15 cellular contexts compared by ENCODE assay signal in the genomic region with DNA sequence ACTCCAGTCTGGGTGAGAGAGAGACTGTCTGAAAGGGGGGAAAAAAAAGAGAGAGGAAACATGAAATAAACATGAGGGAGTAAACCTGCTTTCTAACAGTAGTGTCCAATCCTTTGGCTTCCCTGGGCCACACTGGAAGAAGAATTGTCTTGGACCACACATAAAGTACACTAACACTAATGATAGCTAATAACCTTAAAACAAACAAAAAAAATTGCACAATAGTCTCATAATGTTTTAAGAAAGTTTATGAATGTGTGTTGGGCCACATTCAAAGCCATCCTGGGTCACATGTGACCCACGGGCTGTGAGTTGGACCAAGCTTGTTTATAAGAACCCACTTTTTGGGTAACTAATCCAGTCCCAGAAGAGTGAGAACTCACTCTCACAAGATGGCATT. TPM values are rescaled to one million over a fixed set of nuclear protein-coding genes. Genes with fewer than 3 reads are reported as not detected.
DNase-seq lines count a peak whose midpoint lies in the region; ATAC-seq and TF ChIP-seq lines count a peak whose summit lies in the region.
"Had no signal": no experiment of that assay in that cellular context is flagged by ENCODE, and none has a peak within 500 bp of the region (broad histone marks: within the 10 kb centered on the region; RNA-seq: fewer than 3 reads in every experiment).

No MANE protein-coding gene starts in this region.

- no peak overlapping the region for H2AFZ ChIP-seq in SU-DHL-6 (ENCODE audit: low read depth, low read length, severe bottlenecking)

- H3F3A ChIP-seq in SU-DHL-6 (ENCODE audit: insufficient read depth): no peaks in the 10 kb centered on the region

- H3K27me3 Mint-ChIP-seq in natural killer cell (ENCODE audit: low read depth in 2 of 2) (no peaks in the 10 kb centered on the region), immature natural killer cell (ENCODE audit: low read depth in 3 of 3) (no peaks in the 10 kb centered on the region)
- no peaks in the 10 kb centered on the region for H3K27me3 Mint-ChIP-seq in natural killer cell treated with Interleukin-12 subunit alpha and Interleukin-12 subunit beta and Interleukin-15 and Interleukin-18, amount 100 ng/mL, for 72 hours

- H3K4me1 ChIP-seq in aorta (ENCODE audit: control insufficient read depth in 1 of 2, insufficient read depth in 2 of 2, low read length in 2 of 2): peaks cover 4 to 5% of the 10 kb centered on the region in 2 donors
- H3K4me1 ChIP-seq: colonic mucosa had no signal

- H3K4me2 ChIP-seq in SU-DHL-6 (ENCODE audit: low read depth, low read length, poor library complexity, severe bottlenecking): peak overlapping the region; percentile 31

- H3K36me3 ChIP-seq in SU-DHL-6 (ENCODE audit: low read length) (no peaks in the 10 kb centered on the region), aorta (ENCODE audit: control insufficient read depth in 1 of 2, insufficient read depth in 2 of 2, low read length in 1 of 2) (no peaks in the 10 kb centered on the region)
- H3K36me3 ChIP-seq: colonic mucosa, MG63 had no signal

- H3K36me3 Mint-ChIP-seq in natural killer cell: no peaks in the 10 kb centered on the region
- H3K36me3 Mint-ChIP-seq in natural killer cell treated with Interleukin-12 subunit alpha and Interleukin-12 subunit beta and Interleukin-15 and Interleukin-18, amount 100 ng/mL, for 72 hours: no peaks in the 10 kb centered on the region
- H3K36me3 Mint-ChIP-seq in immature natural killer cell: no peaks in the 10 kb centered on the region

- H3K9me2 ChIP-seq in SU-DHL-6 (replicated peaks; ENCODE audit: insufficient read depth, low read length): no peaks in the 10 kb centered on the region

- DNase-seq in natural killer cell (no peak), immature natural killer cell (no peak), aorta (no peak), SW480 (ENCODE audit: low spot score) (no peak), NCI-H2227 (lab: John Stamatoyannopoulos, UW; ENCODE audit: unreplicated experiment) (no peak), NOMO-1 treated with dmso at 0.1 percent for 144 hours (lab: John Stamatoyannopoulos, UW; ENCODE audit: unreplicated experiment) (no peak)
- DNase-seq in natural killer cell treated with Interleukin-12 subunit alpha and Interleukin-12 subunit beta and Interleukin-15 and Interleukin-18, amount 100 ng/mL, for 72 hours (ENCODE audit: low spot score): no peak
- DNase-seq: colonic mucosa, DMS 273 treated with DMSO at 0.1 percent for 48 hours, HCEC 1CT, MG63, NCI-H1694 treated with DMSO at 0.1 percent for 48 hours, SIG-M5 had no signal

- no peak overlapping the region for H3K9ac ChIP-seq in SU-DHL-6 (ENCODE audit: low read length)

- no peaks in the 10 kb centered on the region for H3K27me3 ChIP-seq in SU-DHL-6 (ENCODE audit: low read length)
- no peaks in the 10 kb centered on the region for H3K27me3 ChIP-seq in aorta (ENCODE audit: control insufficient read depth in 1 of 2, insufficient read depth in 2 of 2, low read length in 1 of 2)
- H3K27me3 ChIP-seq: colonic mucosa, MG63 had no signal

- 0 out of 2 replicates have a peak overlapping the region, but pooled peaks have one; percentile 24 for H3K27ac ChIP-seq in SU-DHL-6 (ENCODE audit: low read depth, low read length)
- H3K27ac ChIP-seq in aorta (ENCODE audit: low read depth in 1 of 2, low read length in 2 of 2): peak overlapping the region in 1 of 2 donors; percentile 28
- H3K27ac ChIP-seq: colonic mucosa had no signal

- H3K4me3 Mint-ChIP-seq in natural killer cell (no peak overlapping the region), immature natural killer cell (peak overlapping the region in 1 of 5 donors; percentile 11)
- H3K4me3 Mint-ChIP-seq in natural killer cell treated with Interleukin-12 subunit alpha and Interleukin-12 subunit beta and Interleukin-15 and Interleukin-18, amount 100 ng/mL, for 72 hours: no peak overlapping the region

- H3K79me2 ChIP-seq in SU-DHL-6 (ENCODE audit: insufficient read depth, low read length): peaks cover 99% of the 10 kb centered on the region

- intact Hi-C loops in natural killer cell (cut with micrococcal nuclease): no loop called here
- intact Hi-C loops in aorta (cut with DNase I): no loop called here

- ATAC-seq in natural killer cell (no peak), aorta (ENCODE audit: low FRiP score) (peak; percentile 29)
- no peak for ATAC-seq in natural killer cell treated with Interleukin-12 subunit alpha and Interleukin-12 subunit beta and Interleukin-15 and Interleukin-18, amount 100 ng/mL, for 72 hours

- H3K4me3 ChIP-seq in SU-DHL-6 (ENCODE audit: insufficient read depth, low read length, poor library complexity, severe bottlenecking) (no peak overlapping the region), aorta (ENCODE audit: low read length in 2 of 2) (no peak overlapping the region)
- H3K4me3 ChIP-seq: colonic mucosa, lung, MG63 had no signal

- H3K27ac Mint-ChIP-seq in natural killer cell (peak overlapping the region; percentile 85 to 86), immature natural killer cell (peak overlapping the region in 4 of 6 donors; percentile 49 to 70 (median 58))
- no peak overlapping the region for H3K27ac Mint-ChIP-seq in natural killer cell treated with Interleukin-12 subunit alpha and Interleukin-12 subunit beta and Interleukin-15 and Interleukin-18, amount 100 ng/mL, for 72 hours

- H4K20me1 ChIP-seq in SU-DHL-6 (ENCODE audit: low read depth, low read length): no peaks in the 10 kb centered on the region

- H3K9me3 ChIP-seq in SU-DHL-6 (ENCODE audit: insufficient read depth, low read length) (no peaks in the 10 kb centered on the region), aorta (ENCODE audit: control insufficient read depth, low read length) (no peaks in the 10 kb centered on the region)
- H3K9me3 ChIP-seq: colonic mucosa, MG63 had no signal

- WGBS in aorta, 2 donors: 38 to 48% methylated on average over 1 of the region's 1 CpG

- H3K9me3 Mint-ChIP-seq in natural killer cell (no peaks in the 10 kb centered on the region), immature natural killer cell (no peaks in the 10 kb centered on the region)
- H3K9me3 Mint-ChIP-seq in natural killer cell treated with Interleukin-12 subunit alpha and Interleukin-12 subunit beta and Interleukin-15 and Interleukin-18, amount 100 ng/mL, for 72 hours: no peaks in the 10 kb centered on the region

- no peak for TF ChIP-seq CTCF in natural killer cell (IDR thresholded peaks at IDR 0.05)
- no peak for TF ChIP-seq CTCF in SU-DHL-6 (IDR thresholded peaks at IDR 0.05; ENCODE audit: insufficient read depth, low read length, poor library complexity, severe bottlenecking)

- H3K4me1 Mint-ChIP-seq in natural killer cell (peaks cover 35 to 41% of the 10 kb centered on the region in 2 donors), immature natural killer cell (peaks cover 51 to 64% of the 10 kb centered on the region in 2 donors)
- peaks cover 27 to 34% of the 10 kb centered on the region in 2 donors for H3K4me1 Mint-ChIP-seq in natural killer cell treated with Interleukin-12 subunit alpha and Interleukin-12 subunit beta and Interleukin-15 and Interleukin-18, amount 100 ng/mL, for 72 hours (ENCODE audit: low read depth in 2 of 2)

RNA-seq across cellular contexts. Expression of a gene that starts 30.3 kb away (rescaled TPM):
- total RNA-seq in natural killer cell (10 to 100 TPM; 80.1 to 99.9 (median 99.8) TPM), aorta (10 to 100 TPM; 50.9 to 73.3 TPM)
- 100 to 1,000 TPM in 1 of 2 donors, 10 to 100 TPM in 1; 84.4 to 150 TPM for total RNA-seq in natural killer cell treated with Interleukin-12 subunit alpha and Interleukin-12 subunit beta and Interleukin-15 and Interleukin-18, amount 100 ng/mL, for 72 hours
- polyA plus RNA-seq in immature natural killer cell (10 to 100 TPM; 21.6 to 43.2 (median 23.7) TPM), aorta (10 to 100 TPM; 13.8 TPM)

Comparison
In these comparisons a context has a peak if more than half of its experiments do, and no peak if none do; other contexts are left out.
1. H3K27ac Mint-ChIP-seq: peak in natural killer cell (2 of 2) and immature natural killer cell (4 of 6); none in natural killer cell treated with Interleukin-12 subunit alpha and Interleukin-12 subunit beta and Interleukin-15 and Interleukin-18, amount 100 ng/mL, for 72 hours (0 of 2).